13 cellular contexts compared by ENCODE assay signal in genomic region chr10:14670551-14671240, GRCh38.
DNase-seq lines count a peak whose midpoint lies in the region; FAIRE-seq and TF ChIP-seq lines count a peak whose summit lies in the region.
"Had no signal": no experiment of that assay in that cellular context is flagged by ENCODE, and none has a peak within 500 bp of the region (broad histone marks: within the 10 kb centered on the region; RNA-seq: fewer than 3 reads in every experiment).

No MANE protein-coding gene starts in this region.

- no peaks in the 10 kb centered on the region for H3K27me3 Mint-ChIP-seq in astrocyte (ENCODE audit: low read depth, unreplicated experiment)

- no peaks in the 10 kb centered on the region for H3K9me3 Mint-ChIP-seq in astrocyte (ENCODE audit: unreplicated experiment)

- no peak for FAIRE-seq in astrocyte (lab: Jason Lieb, UNC)
- FAIRE-seq: endothelial cell of umbilical vein had no signal

- TF ChIP-seq CTCF in astrocyte (IDR thresholded peaks at IDR 0.05; ENCODE audit: insufficient read depth, low read depth, low read length) = no peak
- TF ChIP-seq CTCF in WERI-Rb-1 (IDR thresholded peaks at IDR 0.05; ENCODE audit: low read depth, low read length) = no peak

- H3K9ac ChIP-seq in astrocyte (ENCODE audit: low read length) = no peak overlapping the region
- no peak overlapping the region for H3K9ac ChIP-seq in stomach smooth muscle (ENCODE audit: low read length in 2 of 2)

- peak overlapping the region; percentile 59 for H3K4me2 ChIP-seq in astrocyte (ENCODE audit: low read length)

- H4K20me1 ChIP-seq in astrocyte (ENCODE audit: insufficient read depth, low read length) = no peaks in the 10 kb centered on the region

- no peak overlapping the region for H3K4me3 Mint-ChIP-seq in astrocyte (ENCODE audit: unreplicated experiment)

- no peak overlapping the region for H3K27ac Mint-ChIP-seq in astrocyte (ENCODE audit: unreplicated experiment)

- H3K4me3 ChIP-seq in astrocyte (ENCODE audit: insufficient read depth, low read depth, low read length) (no peak overlapping the region), stomach smooth muscle (ENCODE audit: low read length in 2 of 2) (peak overlapping the region in 1 of 2 donors; percentile 1), WERI-Rb-1 (ENCODE audit: low read depth, low read length) (no peak overlapping the region)
- H3K4me3 ChIP-seq in effector memory CD4-positive, alpha-beta T cell (ENCODE audit: insufficient read depth, low read depth, low read length, poor library complexity, severe bottlenecking) = no peak overlapping the region

- H3K4me1 Mint-ChIP-seq in astrocyte (ENCODE audit: low read depth, unreplicated experiment) = peaks cover 11% of the 10 kb centered on the region

- H3K27ac ChIP-seq in astrocyte (ENCODE audit: low read depth, low read length) (no peak overlapping the region), stomach smooth muscle (ENCODE audit: low read length) (peak overlapping the region; percentile 32), WERI-Rb-1 (no peak overlapping the region)
- no peak overlapping the region for H3K27ac ChIP-seq in effector memory CD4-positive, alpha-beta T cell (ENCODE audit: insufficient read depth, low read length, poor library complexity, severe bottlenecking)

- H3K9me3 ChIP-seq in astrocyte (ENCODE audit: insufficient read depth, low read depth, low read length) = no peaks in the 10 kb centered on the region
- H3K9me3 ChIP-seq in stomach smooth muscle (ENCODE audit: control insufficient read depth in 2 of 2, low read length in 2 of 2) = no peaks in the 10 kb centered on the region
- no peaks in the 10 kb centered on the region for H3K9me3 ChIP-seq in WERI-Rb-1 (ENCODE audit: severe bottlenecking)
- H3K9me3 ChIP-seq in effector memory CD4-positive, alpha-beta T cell (ENCODE audit: control insufficient read depth, low read length) = no peaks in the 10 kb centered on the region

- H3K4me1 ChIP-seq in astrocyte (ENCODE audit: insufficient read depth, low read length) (peaks cover 7% of the 10 kb centered on the region), stomach smooth muscle (ENCODE audit: control insufficient read depth, insufficient read depth, low read length) (peaks cover 7% of the 10 kb centered on the region)
- H3K4me1 ChIP-seq in effector memory CD4-positive, alpha-beta T cell (ENCODE audit: control insufficient read depth, insufficient read depth, low read length, poor library complexity, severe bottlenecking) = no peaks in the 10 kb centered on the region

- peak overlapping the region; percentile 9 for H2AFZ ChIP-seq in astrocyte (ENCODE audit: low read depth, low read length)

- DNase-seq in GM04503 (ENCODE audit: low read depth) = peak; percentile 33
- no peak for DNase-seq in astrocyte (ENCODE audit: low read depth)
- DNase-seq in inferior parietal cortex (ENCODE audit: extremely low spot score) = peak; percentile 50
- no peak for DNase-seq in WERI-Rb-1
- no peak for DNase-seq in activated CD4-positive, alpha-beta T cell treated with anti-CD3 and anti-CD28 coated beads, Interleukin-2, amount 50 U/mL, for 1 hour
- no peak for DNase-seq in effector memory CD4-positive, alpha-beta T cell
- no peak for DNase-seq in NCI-H774 (lab: John Stamatoyannopoulos, UW)
- DNase-seq: DMS79, Kasumi-1, left cardiac atrium, NCI-H226 had no signal

- no peaks in the 10 kb centered on the region for H3K79me2 ChIP-seq in astrocyte (ENCODE audit: insufficient read depth, low read length)

- H3K36me3 ChIP-seq in astrocyte (ENCODE audit: insufficient read depth, low read length) (no peaks in the 10 kb centered on the region), stomach smooth muscle (ENCODE audit: control insufficient read depth in 2 of 2, insufficient read depth in 2 of 2, low read length in 2 of 2) (no peaks in the 10 kb centered on the region), WERI-Rb-1 (no peaks in the 10 kb centered on the region)
- H3K36me3 ChIP-seq in effector memory CD4-positive, alpha-beta T cell (ENCODE audit: control insufficient read depth, insufficient read depth, low read length) = no peaks in the 10 kb centered on the region

- no peaks in the 10 kb centered on the region for H3K36me3 Mint-ChIP-seq in astrocyte (ENCODE audit: low read depth, unreplicated experiment)

- H3K27me3 ChIP-seq in astrocyte (ENCODE audit: insufficient read depth, low read length) = no peaks in the 10 kb centered on the region
- no peaks in the 10 kb centered on the region for H3K27me3 ChIP-seq in stomach smooth muscle (ENCODE audit: control insufficient read depth in 1 of 2, insufficient read depth in 2 of 2, low read length in 2 of 2)
- no peaks in the 10 kb centered on the region for H3K27me3 ChIP-seq in WERI-Rb-1 (ENCODE audit: insufficient read depth, low read depth, severe bottlenecking)
- no peaks in the 10 kb centered on the region for H3K27me3 ChIP-seq in effector memory CD4-positive, alpha-beta T cell (replicated peaks; ENCODE audit: control insufficient read depth, insufficient read depth, low read length, poor library complexity, severe bottlenecking)

Comparison
In these comparisons a context has a peak if more than half of its experiments do, and no peak if none do; other contexts are left out.
1. DNase-seq: peak in GM04503 (single experiment) and inferior parietal cortex (single experiment); none in astrocyte (single experiment), WERI-Rb-1 (single experiment), activated CD4-positive, alpha-beta T cell treated with anti-CD3 and anti-CD28 coated beads, Interleukin-2, amount 50 U/mL, for 1 hour (single experiment), effector memory CD4-positive, alpha-beta T cell (0 of 3) and NCI-H774 (single experiment).